ENCODE assay signal across 25 cellular contexts in the genomic region with DNA sequence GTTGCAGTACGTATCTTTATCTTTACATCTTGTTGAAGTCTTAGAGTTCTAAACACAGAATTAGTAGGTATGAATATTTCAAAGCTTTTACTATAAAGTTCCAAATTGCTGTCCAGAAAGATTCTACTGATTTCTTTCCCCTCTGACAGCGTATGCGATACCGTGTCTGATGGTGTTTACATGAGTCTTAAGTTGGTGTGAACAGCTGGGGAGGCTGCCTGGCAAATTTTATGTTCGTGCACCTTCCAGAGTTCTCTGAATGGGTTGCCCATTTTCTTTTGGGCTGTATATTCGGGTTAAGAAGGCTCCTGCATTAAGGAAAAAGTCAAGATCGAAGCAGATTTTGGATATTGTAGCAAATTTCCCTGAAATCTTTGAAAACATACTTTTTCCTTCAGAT. TPM values are rescaled to one million over a fixed set of nuclear protein-coding genes. Genes with fewer than 3 reads are reported as not detected.
A peak's percentile ranks its signal among the peaks of the same experiment; 100 is the strongest.
DNase-seq lines count a peak whose midpoint lies in the region; ATAC-seq, FAIRE-seq and TF ChIP-seq lines count a peak whose summit lies in the region.
"Had no signal": no experiment of that assay in that cellular context is flagged by ENCODE, and none has a peak within 500 bp of the region (broad histone marks: within the 10 kb centered on the region; RNA-seq: fewer than 3 reads in every experiment).

No MANE protein-coding gene starts in this region.

- H3K27me3 ChIP-seq in liver (ENCODE audit: control insufficient read depth in 4 of 4, insufficient read depth in 4 of 4, low read length in 3 of 4) (no peaks in the 10 kb centered on the region), HepG2 (ENCODE audit: control insufficient read depth in 1 of 2, insufficient read depth in 2 of 2, low read length in 2 of 2) (no peaks in the 10 kb centered on the region), body of pancreas (no peaks in the 10 kb centered on the region), gastrocnemius medialis (no peaks in the 10 kb centered on the region)
- H3K27me3 ChIP-seq: BE2C; BLaER1 treated with 17β-estradiol and CSF1 and Interleukin-3, amounts not matched to agents 10 nM and 100 nM had no signal

- peaks cover 22% of the 10 kb centered on the region for H3K36me3 Mint-ChIP-seq in chondrocyte (ENCODE audit: low read depth)

- H3K4me3 Mint-ChIP-seq in chondrocyte (ENCODE audit: unreplicated experiment) = no peak overlapping the region
- H3K4me3 Mint-ChIP-seq: CD14-positive monocyte; CD4-positive, alpha-beta T cell; CD8-positive, alpha-beta memory T cell had no signal

- intact Hi-C loops in HepG2 (cut with micrococcal nuclease; ENCODE audit: unreplicated experiment) (no loop called here), body of pancreas (cut with DNase I) (no loop called here), gastrocnemius medialis (cut with DNase I; ENCODE audit: low total_unique reads) (loop anchor here (10.0 kb wide), 1 partner anchor 109 kb away; no protein-coding TSS in a partner anchor)

- H3K9ac ChIP-seq in liver (ENCODE audit: low read depth in 1 of 2, low read length in 2 of 2) (no peak overlapping the region), HepG2 (ENCODE audit: insufficient read depth, low read depth, low read length) (no peak overlapping the region)
- H3K9ac ChIP-seq: GM23248 had no signal

- in situ Hi-C loops in HepG2 (cut with HindIII; ENCODE audit: extremely low pct_ligation_motif_present, low pct_unique_long_range_greater_than_20kb) = no loop called here
- in situ Hi-C loops in gastrocnemius medialis (cut with MboI; ENCODE audit: low sequenced_read_pairs in 4 of 4) = no loop called here

- CTCF ChIA-PET in HepG2 (lab: Yijun Ruan, JAX; ENCODE audit: low intra/inter-chr PET ratio, low total read pairs) = no interaction called here

- no TSS peak for BruUV-seq in HepG2 (replicated peaks; lab: Mats Ljungman, UMichigan)

- no peak for TF ChIP-seq CTCF in liver (IDR thresholded peaks at IDR 0.05; ENCODE audit: low read depth, low read length, missing input control)
- no peak for TF ChIP-seq CTCF in HepG2 (CRISPR knock-in tag; IDR thresholded peaks at IDR 0.05)
- no peak for TF ChIP-seq CTCF in body of pancreas (IDR thresholded peaks at IDR 0.05)
- TF ChIP-seq CTCF in gastrocnemius medialis (IDR thresholded peaks at IDR 0.05 in 4 of 5, conservative IDR thresholded peaks at IDR 0.05 in 1 of 5) = no peak
- TF ChIP-seq CTCF in chondrocyte (IDR thresholded peaks at IDR 0.05) = no peak

- H3K9me3 ChIP-seq in liver (ENCODE audit: control insufficient read depth in 4 of 4, low read length in 3 of 4) = no peaks in the 10 kb centered on the region
- H3K9me3 ChIP-seq in HepG2 (ENCODE audit: low read length) = no peaks in the 10 kb centered on the region
- no peaks in the 10 kb centered on the region for H3K9me3 ChIP-seq in body of pancreas
- no peaks in the 10 kb centered on the region for H3K9me3 ChIP-seq in gastrocnemius medialis
- H3K9me3 ChIP-seq: A549; BE2C; BLaER1 treated with 17β-estradiol and CSF1 and Interleukin-3, amounts not matched to agents 10 nM and 100 nM had no signal

- TF ChIP-seq POLR2A in HepG2 (IDR thresholded peaks at IDR 0.05; ENCODE audit: insufficient read depth in 1 of 2, low read depth in 2 of 2, low read length in 2 of 2) (no peak), body of pancreas (IDR thresholded peaks at IDR 0.05) (no peak), gastrocnemius medialis (IDR thresholded peaks at IDR 0.05) (no peak)

- H3K36me3 ChIP-seq in liver (ENCODE audit: control insufficient read depth in 4 of 4, insufficient read depth in 3 of 4, low read depth in 1 of 4, low read length in 3 of 4) = peaks cover 3 to 43% (median 18%) of the 10 kb centered on the region in 4 donors
- peaks cover 31 to 90% of the 10 kb centered on the region in 2 experiments for H3K36me3 ChIP-seq in HepG2 (replicated peaks in 1 of 2; ENCODE audit: control insufficient read depth in 1 of 2, insufficient read depth in 2 of 2, low read length in 2 of 2)
- H3K36me3 ChIP-seq in body of pancreas (replicated peaks in 1 of 2; ENCODE audit: insufficient read depth in 1 of 2, low read depth in 2 of 2) = peaks cover 0 to 18% of the 10 kb centered on the region in 2 donors
- peaks cover 0 to 55% of the 10 kb centered on the region in 2 donors for H3K36me3 ChIP-seq in gastrocnemius medialis

- POLR2A ChIA-PET in HepG2 (lab: Yijun Ruan, JAX) = interaction anchor here (1.1 kb wide), 1 partner anchor 8 kb away, joined by 5 read pairs; the partner anchor contains the start of genes MDH2 and STYXL1

- H4K20me1 ChIP-seq in HepG2 (ENCODE audit: insufficient read depth, low read length) = no peaks in the 10 kb centered on the region

- peaks cover 13 to 49% (median 32%) of the 10 kb centered on the region in 4 donors for H3K4me1 ChIP-seq in liver (ENCODE audit: control insufficient read depth in 4 of 4, insufficient read depth in 4 of 4, low read length in 3 of 4)
- H3K4me1 ChIP-seq in HepG2 (ENCODE audit: insufficient read depth, low read length) = peaks cover 60% of the 10 kb centered on the region
- H3K4me1 ChIP-seq in body of pancreas = peaks cover 55% of the 10 kb centered on the region
- peaks cover 54 to 74% of the 10 kb centered on the region in 2 donors for H3K4me1 ChIP-seq in gastrocnemius medialis
- H3K4me1 ChIP-seq: BE2C had no signal

- H3K27ac Mint-ChIP-seq in chondrocyte (ENCODE audit: unreplicated experiment) = no peak overlapping the region
- H3K27ac Mint-ChIP-seq: CD4-positive, alpha-beta T cell had no signal

- no peaks in the 10 kb centered on the region for H3K4me1 Mint-ChIP-seq in chondrocyte (ENCODE audit: low read depth)

- DNase-seq in HepG2 (ENCODE audit: low spot score) (no peak), body of pancreas (no peak), gastrocnemius medialis (no peak), glomerular visceral epithelial cell (ENCODE audit: extremely low spot score) (no peak), chondrocyte (ENCODE audit: low spot score) (no peak)
- DNase-seq: 8988T; ACHN; AML-193; BE2C; CD4-positive, alpha-beta T cell; CD8-positive, alpha-beta memory T cell; DMS 273 treated with DMSO at 0.1 percent for 48 hours; DND-41; GM23248; H7; HCEC 1CT had no signal

- TF ChIP-seq RAD21 in liver (IDR thresholded peaks at IDR 0.05) = no peak
- TF ChIP-seq RAD21 in HepG2 (CRISPR knock-in tag; IDR thresholded peaks at IDR 0.05) = no peak

- no peak overlapping the region for H2AFZ ChIP-seq in HepG2 (ENCODE audit: low read length)
- H2AFZ ChIP-seq: GM23248 had no signal

- no peak overlapping the region for H3K4me3 ChIP-seq in liver (ENCODE audit: low read depth in 1 of 3, low read length in 3 of 3)
- no peak overlapping the region for H3K4me3 ChIP-seq in HepG2 (replicated peaks in 1 of 3; ENCODE audit: insufficient read depth in 1 of 3, low read depth in 2 of 3, low read length in 3 of 3)
- no peak overlapping the region for H3K4me3 ChIP-seq in body of pancreas
- no peak overlapping the region for H3K4me3 ChIP-seq in gastrocnemius medialis
- H3K4me3 ChIP-seq: A549; BLaER1 treated with 17β-estradiol and CSF1 and Interleukin-3, amounts not matched to agents 10 nM and 100 nM; GM23248 had no signal

- no peaks in the 10 kb centered on the region for H3K9me3 Mint-ChIP-seq in chondrocyte (ENCODE audit: low read depth)
- H3K9me3 Mint-ChIP-seq: CD14-positive monocyte; CD4-positive, alpha-beta T cell; CD8-positive, alpha-beta memory T cell had no signal

- no peak for FAIRE-seq in HepG2 (lab: Jason Lieb, UNC)
- FAIRE-seq: A549, D721Med, G401.6, GM12892, H1 had no signal

- H3K79me2 ChIP-seq in HepG2 (ENCODE audit: insufficient read depth, low read length) = peaks cover 38% of the 10 kb centered on the region

- 87% methylated on average over 7 of the region's 7 CpGs for WGBS in liver
- WGBS in HepG2 (ENCODE audit: low lambda C conversion rate) = 87% methylated on average over 7 of the region's 7 CpGs
- 44 to 46% methylated on average over 7 of the region's 7 CpGs for WGBS in body of pancreas, 2 donors

- H3K27ac ChIP-seq in liver (ENCODE audit: low read depth in 1 of 2, low read length in 2 of 2) (peak overlapping the region; percentile 89 to 92), HepG2 (ENCODE audit: extremely low read length, insufficient read depth, low read length) (no peak overlapping the region), body of pancreas (peak overlapping the region; percentile 22 to 85 (median 75)), gastrocnemius medialis (peak overlapping the region; percentile 62 to 94 (median 88))
- H3K27ac ChIP-seq: A549; BLaER1 treated with 17β-estradiol and CSF1 and Interleukin-3, amounts not matched to agents 10 nM and 100 nM; GM23248 had no signal

- ATAC-seq in HepG2 (no peak), body of pancreas (no peak), gastrocnemius medialis (no peak), GM19463 (IDR thresholded peaks at IDR 0.05; ENCODE audit: unreplicated experiment) (no peak)
- ATAC-seq: A549 had no signal

- TF ChIP-seq EP300 in HepG2 (IDR thresholded peaks at IDR 0.05; ENCODE audit: low read depth in 2 of 2, low read length in 2 of 2) (no peak), HepG2 (CRISPR knock-in tag; IDR thresholded peaks at IDR 0.05; ENCODE audit: borderline replicate concordance) (no peak)

- no peak overlapping the region for H3K4me2 ChIP-seq in HepG2 (ENCODE audit: low read depth, low read length)
- H3K4me2 ChIP-seq: A549; BLaER1 treated with 17β-estradiol and CSF1 and Interleukin-3, amounts not matched to agents 10 nM and 100 nM had no signal

- no peaks in the 10 kb centered on the region for H3K27me3 Mint-ChIP-seq in chondrocyte (ENCODE audit: low read depth)
- H3K27me3 Mint-ChIP-seq: CD4-positive, alpha-beta T cell; CD8-positive, alpha-beta memory T cell had no signal

RNA-seq across cellular contexts. Expression of gene MDH2, which starts 8.3 kb away (rescaled TPM):
- total RNA-seq in liver (10 to 100 TPM; 33.6 to 84.7 TPM), HepG2 (2016; rRNA removed; fragmentation: Illumina TruSeq; extraction: Trizol) (90.3 and 107 TPM in 2 replicates), body of pancreas (10 to 100 TPM; 56.6 to 67.2 TPM), gastrocnemius medialis (100 to 1,000 TPM; 236 to 344 (median 284) TPM), chondrocyte (116 to 119 TPM (median 119 TPM) in 3 replicates)
- polyA plus RNA-seq in liver (100 to 1,000 TPM; 241 to 275 TPM), HepG2 (2011; rRNA removed) (81.4 and 90.1 TPM in 2 replicates)
- total RNA-seq in HepG2 (2016; cell fraction: cytosol; rRNA removed; fragmentation: Illumina TruSeq; extraction: Trizol; ENCODE audit: low read depth) = 35.9 and 38.8 TPM in 2 replicates
- total RNA-seq in HepG2 (2016; cell fraction: insoluble cytoplasmic fraction; rRNA removed; fragmentation: Illumina TruSeq; extraction: Trizol) = 93.0 and 94.6 TPM in 2 replicates
- total RNA-seq in HepG2 (2016; cell fraction: membrane; rRNA removed; fragmentation: Illumina TruSeq; extraction: Trizol) = 44.2 and 48.6 TPM in 2 replicates
- 45.4 and 53.0 TPM in 2 replicates for total RNA-seq in HepG2 (2016; cell fraction: nucleus; rRNA removed; fragmentation: Illumina TruSeq; extraction: Trizol)
- polyA plus RNA-seq in HepG2 (2011; cell fraction: cytosol; rRNA removed) = 48.1 and 61.9 TPM in 2 replicates
- 51.2 and 52.4 TPM in 2 replicates for polyA plus RNA-seq in HepG2 (2011; cell fraction: nucleus; rRNA removed)
- polyA plus RNA-seq in HepG2 (2012) = 126 and 145 TPM in 2 replicates
- polyA plus RNA-seq in HepG2 (2016; cell fraction: cytosol; fragmentation: Illumina TruSeq; extraction: Trizol; ENCODE audit: low read depth) = 80.9 and 96.5 TPM in 2 replicates
- polyA plus RNA-seq in HepG2 (2016; cell fraction: insoluble cytoplasmic fraction; fragmentation: Illumina TruSeq; extraction: Trizol; ENCODE audit: low read depth) = 203 and 256 TPM in 2 replicates
- 77.6 and 81.5 TPM in 2 replicates for polyA plus RNA-seq in HepG2 (2016; cell fraction: membrane; fragmentation: Illumina TruSeq; extraction: Trizol; ENCODE audit: low read depth)
- polyA plus RNA-seq in HepG2 (2016; cell fraction: nucleus; fragmentation: Illumina TruSeq; extraction: Trizol; ENCODE audit: insufficient read depth, low read depth) = 113 and 123 TPM in 2 replicates
- 189 and 195 TPM in 2 replicates for polyA minus RNA-seq in HepG2 (2011; rRNA and poly(A)+ RNA removed; ENCODE audit: low replicate concordance)
- polyA minus RNA-seq in HepG2 (2011; cell fraction: cytosol; rRNA and poly(A)+ RNA removed) = 86.4 and 103 TPM in 2 replicates
- polyA minus RNA-seq in HepG2 (2011; cell fraction: nucleus; rRNA and poly(A)+ RNA removed) = 29.9 and 37.8 TPM in 2 replicates

RNA-seq across cellular contexts. Expression of gene STYXL1, which starts 8.4 kb away (rescaled TPM):
- 10 to 100 TPM; 16.7 to 17.6 TPM for total RNA-seq in liver
- polyA plus RNA-seq in liver = 10 to 100 TPM; 16.4 to 27.5 TPM
- total RNA-seq in HepG2 (2016; rRNA removed; fragmentation: Illumina TruSeq; extraction: Trizol) = 23.9 and 28.0 TPM in 2 replicates
- total RNA-seq in HepG2 (2016; cell fraction: cytosol; rRNA removed; fragmentation: Illumina TruSeq; extraction: Trizol; ENCODE audit: low read depth) = 13.7 and 16.8 TPM in 2 replicates
- 21.2 and 33.5 TPM in 2 replicates for total RNA-seq in HepG2 (2016; cell fraction: insoluble cytoplasmic fraction; rRNA removed; fragmentation: Illumina TruSeq; extraction: Trizol)
- total RNA-seq in HepG2 (2016; cell fraction: membrane; rRNA removed; fragmentation: Illumina TruSeq; extraction: Trizol) = 15.6 and 15.7 TPM in 2 replicates
- total RNA-seq in HepG2 (2016; cell fraction: nucleus; rRNA removed; fragmentation: Illumina TruSeq; extraction: Trizol) = 13.0 and 16.7 TPM in 2 replicates
- 36.0 and 38.3 TPM in 2 replicates for polyA plus RNA-seq in HepG2 (2011; rRNA removed)
- polyA plus RNA-seq in HepG2 (2011; cell fraction: cytosol; rRNA removed) = 47.3 and 50.3 TPM in 2 replicates
- polyA plus RNA-seq in HepG2 (2011; cell fraction: nucleus; rRNA removed) = 19.1 and 23.0 TPM in 2 replicates
- 20.3 and 22.3 TPM in 2 replicates for polyA plus RNA-seq in HepG2 (2012)
- 17.6 and 20.9 TPM in 2 replicates for polyA plus RNA-seq in HepG2 (2016; cell fraction: cytosol; fragmentation: Illumina TruSeq; extraction: Trizol; ENCODE audit: low read depth)
- 42.1 and 47.6 TPM in 2 replicates for polyA plus RNA-seq in HepG2 (2016; cell fraction: insoluble cytoplasmic fraction; fragmentation: Illumina TruSeq; extraction: Trizol; ENCODE audit: low read depth)
- polyA plus RNA-seq in HepG2 (2016; cell fraction: membrane; fragmentation: Illumina TruSeq; extraction: Trizol; ENCODE audit: low read depth) = 19.0 and 20.3 TPM in 2 replicates
- polyA plus RNA-seq in HepG2 (2016; cell fraction: nucleus; fragmentation: Illumina TruSeq; extraction: Trizol; ENCODE audit: insufficient read depth, low read depth) = 26.3 and 27.9 TPM in 2 replicates
- 18.8 and 29.8 TPM in 2 replicates for polyA minus RNA-seq in HepG2 (2011; rRNA and poly(A)+ RNA removed; ENCODE audit: low replicate concordance)
- polyA minus RNA-seq in HepG2 (2011; cell fraction: cytosol; rRNA and poly(A)+ RNA removed) = 7.5 and 9.2 TPM in 2 replicates
- polyA minus RNA-seq in HepG2 (2011; cell fraction: nucleus; rRNA and poly(A)+ RNA removed) = 8.9 and 10.7 TPM in 2 replicates
- 10 to 100 TPM; 20.8 to 24.7 TPM for total RNA-seq in body of pancreas
- 10 to 100 TPM; 10.0 to 31.5 (median 17.3) TPM for total RNA-seq in gastrocnemius medialis
- total RNA-seq in chondrocyte = 23.5 to 31.8 TPM (median 28.5 TPM) in 3 replicates
